Comparison of ENCODE assay signal across 1 cellular context in genomic region chr17:76452102-76452645, GRCh38.
TF ChIP-seq lines count a peak whose summit lies in the region.

No MANE protein-coding gene starts in this region.

TF ChIP-seq in SK-N-SH treated with all-trans-retinoic acid at 6 μM for 48 hours, 23 proteins besides CTCF, POLR2A, EP300 and RAD21 (continued from another document):
- TF ChIP-seq CREB5 (CRISPR knock-in tag; IDR thresholded peaks at IDR 0.05; ENCODE audit: low read depth) (no peak), ZNF70 (CRISPR knock-in tag; IDR thresholded peaks at IDR 0.05) (no peak), ZFP3 (CRISPR knock-in tag; IDR thresholded peaks at IDR 0.05) (no peak), CSRNP3 (CRISPR knock-in tag; IDR thresholded peaks at IDR 0.05) (no peak), RARB (CRISPR knock-in tag; IDR thresholded peaks at IDR 0.05) (no peak), SNAI2 (CRISPR knock-in tag; IDR thresholded peaks at IDR 0.05) (no peak), GLIS3 (CRISPR knock-in tag; IDR thresholded peaks at IDR 0.05) (no peak), ESRRG (CRISPR knock-in tag; IDR thresholded peaks at IDR 0.05) (no peak), OSR1 (CRISPR knock-in tag; IDR thresholded peaks at IDR 0.05) (no peak), ZFP30 (CRISPR knock-in tag; IDR thresholded peaks at IDR 0.05) (no peak), PPARA (CRISPR knock-in tag; IDR thresholded peaks at IDR 0.05; ENCODE audit: borderline replicate concordance) (no peak), ARNTL (CRISPR knock-in tag; IDR thresholded peaks at IDR 0.05; ENCODE audit: borderline replicate concordance, low read depth) (no peak), TCF4 (CRISPR knock-in tag; IDR thresholded peaks at IDR 0.05; ENCODE audit: borderline replicate concordance) (no peak)
